ENCODE assay signal across 23 cellular contexts in the genomic region with DNA sequence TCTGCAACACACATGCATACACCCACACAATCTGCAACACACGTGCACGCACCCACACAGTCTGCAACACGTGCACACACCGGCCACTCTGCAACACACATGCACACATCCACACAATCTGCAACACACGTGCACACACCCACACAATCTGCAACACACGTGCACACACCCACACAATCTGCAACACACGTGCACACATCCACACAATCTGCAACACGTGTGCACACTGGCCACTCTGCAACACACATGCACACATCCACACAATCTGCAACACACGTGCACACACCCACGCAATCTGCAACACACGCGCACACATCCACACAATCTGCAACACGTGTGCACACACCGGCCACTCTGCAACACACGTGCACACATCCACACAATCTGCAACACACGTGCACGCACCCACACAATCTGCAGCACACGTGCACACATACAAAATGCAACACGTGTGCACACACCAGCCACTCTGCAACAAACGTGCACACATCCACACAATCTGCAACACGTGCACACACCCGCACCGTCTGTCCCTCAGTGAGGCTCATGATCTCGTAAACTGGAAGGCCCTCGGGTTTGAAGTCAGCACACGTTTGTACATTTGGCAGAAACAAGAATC. TPM values are rescaled to one million over a fixed set of nuclear protein-coding genes. Genes with fewer than 3 reads are reported as not detected.
"Had no signal": no experiment of that assay in that cellular context is flagged by ENCODE, and none has a peak within 500 bp of the region (broad histone marks: within the 10 kb centered on the region; RNA-seq: fewer than 3 reads in every experiment).

No MANE protein-coding gene starts in this region.

- H3K27me3 ChIP-seq: colonic mucosa, neutrophil, testis, tibial nerve had no signal

- H3K4me3 ChIP-seq: colonic mucosa, heart left ventricle, psoas muscle, sigmoid colon, skin epidermis, testis, tibial nerve had no signal

- H3K36me3 ChIP-seq: colonic mucosa, heart left ventricle, neutrophil, sigmoid colon, tibial nerve had no signal

- H3K27ac ChIP-seq: colonic mucosa, heart left ventricle, neutrophil, psoas muscle, sigmoid colon, skin epidermis, testis, tibial nerve had no signal

- H3K27ac Mint-ChIP-seq: naive B cell; nephron; stimulated activated naive B cell treated with anti-CD40 and anti-IgM and Interleukin-4, amounts not matched to agents 10 μg/mL and 1 μg/mL and 100 μg/mL, for 72 hours; stimulated activated naive CD8-positive, alpha-beta T cell treated with anti-CD3 and anti-CD28 coated beads, Interleukin-15, amount 100 ng/mL, for 72 hours had no signal

- H3K9me3 ChIP-seq: colonic mucosa, neutrophil, psoas muscle, sigmoid colon, testis, tibial nerve had no signal

- H3K4me1 Mint-ChIP-seq: stimulated activated naive CD8-positive, alpha-beta T cell treated with anti-CD3 and anti-CD28 coated beads, Interleukin-15, amount 100 ng/mL, for 72 hours had no signal

- H3K4me1 ChIP-seq: colonic mucosa, heart left ventricle, psoas muscle, sigmoid colon, testis, tibial nerve had no signal

- DNase-seq: colonic mucosa; dermis blood vessel endothelial cell; erythroblast; foreskin melanocyte; hippocampal formation; left colon; left ventricle myocardium superior; mesendoderm; naive B cell; psoas muscle; retina; sigmoid colon; stimulated activated CD4-positive, alpha-beta T cell treated with anti-CD3 and anti-CD28 coated beads, Interleukin-2, amount 100 ng/mL, for 24 hours; stimulated activated CD4-positive, alpha-beta T cell treated with anti-CD3 and anti-CD28 coated beads, Interleukin-4, amount 100 ng/mL, for 4 hours; stimulated activated naive B cell treated with anti-CD40 and anti-IgM and Interleukin-4, amounts not matched to agents 10 μg/mL and 1 μg/mL and 100 μg/mL, for 72 hours; stimulated activated naive CD8-positive, alpha-beta T cell treated with anti-CD3 and anti-CD28 coated beads, Interleukin-15, amount 100 ng/mL, for 72 hours; testis had no signal

- H3K4me3 Mint-ChIP-seq: naive B cell; stimulated activated naive B cell treated with anti-CD40 and anti-IgM and Interleukin-4, amounts not matched to agents 10 μg/mL and 1 μg/mL and 100 μg/mL, for 72 hours; stimulated activated naive CD8-positive, alpha-beta T cell treated with anti-CD3 and anti-CD28 coated beads, Interleukin-15, amount 100 ng/mL, for 72 hours had no signal

- ATAC-seq: left colon; left ventricle myocardium superior; psoas muscle; stimulated activated naive CD8-positive, alpha-beta T cell treated with anti-CD3 and anti-CD28 coated beads, Interleukin-15, amount 100 ng/mL, for 72 hours had no signal

- H3K27me3 Mint-ChIP-seq: naive B cell had no signal

- H3K36me3 Mint-ChIP-seq: stimulated activated naive B cell treated with anti-CD40 and anti-IgM and Interleukin-4, amounts not matched to agents 10 μg/mL and 1 μg/mL and 100 μg/mL, for 72 hours had no signal

RNA-seq across cellular contexts. Expression of gene PLEKHG4B, which starts 18.4 kb away (rescaled TPM):
- total RNA-seq: dermis blood vessel endothelial cell, endothelial cell of umbilical vein, left ventricle myocardium superior, psoas muscle had no signal
